In genomic region chr4:101345271-101345595, GRCh38 we compare ENCODE assay signal across 8 cellular contexts. TPM values are rescaled to one million over a fixed set of nuclear protein-coding genes. Genes with fewer than 3 reads are reported as not detected.
DNase-seq lines count a peak whose midpoint lies in the region; ATAC-seq and TF ChIP-seq lines count a peak whose summit lies in the region.

No MANE protein-coding gene starts in this region.

- peaks cover 6% of the 10 kb centered on the region for H3K36me3 ChIP-seq in OCI-LY3 (replicated peaks; ENCODE audit: low read depth, low read length)

- H3K9ac ChIP-seq in OCI-LY3 (ENCODE audit: low read length): peak overlapping the region; percentile 92

- peak overlapping the region; percentile 95 for H3K4me3 Mint-ChIP-seq in type B pancreatic cell

- peaks cover 38% of the 10 kb centered on the region for H3K4me1 ChIP-seq in OCI-LY3 (ENCODE audit: low read length)

- peaks cover 59% of the 10 kb centered on the region for H3K79me2 ChIP-seq in OCI-LY3 (ENCODE audit: low read length)

- peak overlapping the region; percentile 97 for H3K4me2 ChIP-seq in OCI-LY3 (ENCODE audit: low read length)

- no peak overlapping the region for H2AFZ ChIP-seq in OCI-LY3 (ENCODE audit: low read depth, low read length)

- ATAC-seq in HG03025 (IDR thresholded peaks at IDR 0.05; ENCODE audit: low FRiP score, unreplicated experiment): no peak

- no peaks in the 10 kb centered on the region for H3K9me3 ChIP-seq in OCI-LY3 (ENCODE audit: insufficient read depth, low read length)

- peaks cover 9% of the 10 kb centered on the region for H3K4me1 Mint-ChIP-seq in type B pancreatic cell (ENCODE audit: unreplicated experiment)

- H3K27me3 ChIP-seq in OCI-LY3 (ENCODE audit: low read depth, low read length): peaks cover 4% of the 10 kb centered on the region; the same call in 1 of the 2 replicates

- peak; percentile 41 for DNase-seq in GM12865 (ENCODE audit: low read depth)
- peak; percentile 11 to 25 for DNase-seq in T47D (ENCODE audit: low read depth in 1 of 2, low spot score in 1 of 2)
- DNase-seq in lung microvascular endothelial cell (ENCODE audit: low read depth in 2 of 2): peak; percentile 24 to 45
- no peak for DNase-seq in type B pancreatic cell (ENCODE audit: extremely low spot score, unreplicated experiment)
- no peak for DNase-seq in NCI-H187 treated with DMSO at 0.1 percent for 48 hours (lab: John Stamatoyannopoulos, UW)
- no peak for DNase-seq in foreskin melanocyte

- H3K27me3 Mint-ChIP-seq in type B pancreatic cell: peaks cover 6% of the 10 kb centered on the region

- H3K9me3 Mint-ChIP-seq in type B pancreatic cell: no peaks in the 10 kb centered on the region

- peak overlapping the region; percentile 74 for H3K27ac ChIP-seq in OCI-LY3 (ENCODE audit: low read length)

- H3K27ac Mint-ChIP-seq in type B pancreatic cell: peak overlapping the region; percentile 79

- H4K20me1 ChIP-seq in OCI-LY3 (ENCODE audit: insufficient read depth, low read length): peaks cover 31% of the 10 kb centered on the region

- H3K36me3 Mint-ChIP-seq in type B pancreatic cell: peaks cover 11% of the 10 kb centered on the region

- peak overlapping the region; percentile 93 for H3K4me3 ChIP-seq in GM12865 (ENCODE audit: low read depth, low read length)
- peak overlapping the region; percentile 95 for H3K4me3 ChIP-seq in OCI-LY3 (ENCODE audit: low read length)

- TF ChIP-seq CTCF in GM12865 (IDR thresholded peaks at IDR 0.05; ENCODE audit: insufficient read depth, low read depth, low read length, missing control alignments) (no peak), OCI-LY3 (IDR thresholded peaks at IDR 0.05; ENCODE audit: low read depth, low read length) (no peak), type B pancreatic cell (conservative IDR thresholded peaks at IDR 0.05) (no peak)

- in situ Hi-C loops in T47D (cut with HindIII; ENCODE audit: low pct_unique_long_range_greater_than_20kb, low sequenced_read_pairs): no loop called here

RNA-seq across cellular contexts. Expression of gene PPP3CA, which starts 2.1 kb away (rescaled TPM):
- total RNA-seq in lung microvascular endothelial cell (36.2 and 48.8 TPM in 2 replicates), type B pancreatic cell (ENCODE audit: low replicate concordance) (28.4 and 35.4 TPM in 2 replicates)

Comparison
In these comparisons a context has a peak if more than half of its experiments do, and no peak if none do; other contexts are left out.
1. DNase-seq: peak in GM12865 (single experiment), T47D (2 of 2) and lung microvascular endothelial cell (2 of 2); none in type B pancreatic cell (single experiment), NCI-H187 treated with DMSO at 0.1 percent for 48 hours (single experiment) and foreskin melanocyte (single experiment).